8 cellular contexts compared by ENCODE assay signal in the genomic region with DNA sequence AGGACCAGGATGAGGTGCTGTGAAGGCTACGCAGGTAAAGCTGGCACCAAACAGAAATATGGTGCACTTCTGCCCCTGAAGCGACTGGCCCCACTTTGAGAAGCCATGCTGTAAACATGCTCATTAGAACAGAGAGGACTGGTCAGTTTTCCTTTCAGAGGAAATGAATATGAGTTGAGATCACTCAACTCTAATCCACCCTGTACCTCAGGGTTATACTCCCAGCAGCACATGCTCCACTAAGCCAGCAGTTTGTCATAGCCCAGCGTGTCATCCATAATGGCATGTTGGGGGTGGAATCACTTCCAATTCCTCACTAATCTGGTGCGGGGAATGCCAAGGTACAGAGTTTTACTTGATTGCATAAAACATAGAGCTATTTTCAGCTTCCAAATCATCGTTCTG.
A peak's percentile ranks its signal among the peaks of the same experiment; 100 is the strongest.
DNase-seq lines count a peak whose midpoint lies in the region; ATAC-seq and TF ChIP-seq lines count a peak whose summit lies in the region.

No MANE protein-coding gene starts in this region.

- H3K27ac Mint-ChIP-seq in CD4-positive, CD25-positive, alpha-beta regulatory T cell = peak overlapping the region; percentile 88 to 97 (median 96)
- H3K27ac Mint-ChIP-seq in nephron = peak overlapping the region; percentile 88 to 95 (median 95)

- no peaks in the 10 kb centered on the region for H3K36me3 ChIP-seq in CD4-positive, CD25-positive, alpha-beta regulatory T cell (ENCODE audit: control insufficient read depth, insufficient read depth, low read length)

- peak overlapping the region; percentile 83 to 98 (median 87) for H3K4me3 Mint-ChIP-seq in CD4-positive, CD25-positive, alpha-beta regulatory T cell
- peak overlapping the region in 2 of 3 experiments; percentile 71 to 76 for H3K4me3 Mint-ChIP-seq in nephron

- ATAC-seq in CD4-positive, CD25-positive, alpha-beta regulatory T cell (ENCODE audit: low read depth in 2 of 2) = no peak

- H3K27me3 Mint-ChIP-seq in CD4-positive, CD25-positive, alpha-beta regulatory T cell = no peaks in the 10 kb centered on the region
- no peaks in the 10 kb centered on the region for H3K27me3 Mint-ChIP-seq in nephron (ENCODE audit: low read depth)

- H3K4me3 ChIP-seq in CD4-positive, CD25-positive, alpha-beta regulatory T cell (ENCODE audit: low read depth, low read length) = peak overlapping the region; percentile 87

- TF ChIP-seq CTCF in nephron (IDR thresholded peaks at IDR 0.05; ENCODE audit: unreplicated experiment in 3 of 3) = no peak

- H3K4me1 ChIP-seq in CD4-positive, CD25-positive, alpha-beta regulatory T cell (ENCODE audit: control insufficient read depth, insufficient read depth, low read length, poor library complexity, severe bottlenecking) = peaks cover 100% of the 10 kb centered on the region

- H3K27me3 ChIP-seq in CD4-positive, CD25-positive, alpha-beta regulatory T cell (ENCODE audit: control insufficient read depth, insufficient read depth, low read length) = no peaks in the 10 kb centered on the region

- H3K27ac ChIP-seq in CD4-positive, CD25-positive, alpha-beta regulatory T cell (ENCODE audit: insufficient read depth, low read length, poor library complexity, severe bottlenecking) = peak overlapping the region; percentile 97

- peaks cover 61 to 99% (median 85%) of the 10 kb centered on the region in 4 donors for H3K4me1 Mint-ChIP-seq in CD4-positive, CD25-positive, alpha-beta regulatory T cell
- H3K4me1 Mint-ChIP-seq in nephron = peaks cover 88% of the 10 kb centered on the region

- H3K36me3 Mint-ChIP-seq in CD4-positive, CD25-positive, alpha-beta regulatory T cell = peaks cover 4% of the 10 kb centered on the region
- H3K36me3 Mint-ChIP-seq in nephron (ENCODE audit: low read depth) = no peaks in the 10 kb centered on the region

- no peak for DNase-seq in CD4-positive, CD25-positive, alpha-beta regulatory T cell
- DNase-seq in NCI-H524 treated with DMSO at 0.1 percent for 48 hours (lab: John Stamatoyannopoulos, UW) (peak; percentile 45), dermis microvascular lymphatic vessel endothelial cell (ENCODE audit: low read depth in 2 of 2) (peak; percentile 89 to 95), NOMO-1 (lab: John Stamatoyannopoulos, UW; ENCODE audit: unreplicated experiment in 2 of 2) (no peak), NCI-H526 (lab: John Stamatoyannopoulos, UW) (no peak), GF-D8 (lab: John Stamatoyannopoulos, UW) (no peak), Kasumi-1 (lab: John Stamatoyannopoulos, UW) (no peak)

- peaks cover 0 to 2% (median 0%) of the 10 kb centered on the region in 7 donors for H3K9me3 Mint-ChIP-seq in CD4-positive, CD25-positive, alpha-beta regulatory T cell
- H3K9me3 Mint-ChIP-seq in nephron = no peaks in the 10 kb centered on the region

- H3K9me3 ChIP-seq in CD4-positive, CD25-positive, alpha-beta regulatory T cell (ENCODE audit: control insufficient read depth in 2 of 2, low read length in 2 of 2) = no peaks in the 10 kb centered on the region

Comparison
In these comparisons a context has a peak if more than half of its experiments do, and no peak if none do; other contexts are left out.
1. DNase-seq: peak in NCI-H524 treated with DMSO at 0.1 percent for 48 hours (single experiment) and dermis microvascular lymphatic vessel endothelial cell (2 of 2); none in CD4-positive, CD25-positive, alpha-beta regulatory T cell (0 of 3), NOMO-1 (0 of 2), NCI-H526 (0 of 2), GF-D8 (single experiment) and Kasumi-1 (0 of 2).